In the genomic region with DNA sequence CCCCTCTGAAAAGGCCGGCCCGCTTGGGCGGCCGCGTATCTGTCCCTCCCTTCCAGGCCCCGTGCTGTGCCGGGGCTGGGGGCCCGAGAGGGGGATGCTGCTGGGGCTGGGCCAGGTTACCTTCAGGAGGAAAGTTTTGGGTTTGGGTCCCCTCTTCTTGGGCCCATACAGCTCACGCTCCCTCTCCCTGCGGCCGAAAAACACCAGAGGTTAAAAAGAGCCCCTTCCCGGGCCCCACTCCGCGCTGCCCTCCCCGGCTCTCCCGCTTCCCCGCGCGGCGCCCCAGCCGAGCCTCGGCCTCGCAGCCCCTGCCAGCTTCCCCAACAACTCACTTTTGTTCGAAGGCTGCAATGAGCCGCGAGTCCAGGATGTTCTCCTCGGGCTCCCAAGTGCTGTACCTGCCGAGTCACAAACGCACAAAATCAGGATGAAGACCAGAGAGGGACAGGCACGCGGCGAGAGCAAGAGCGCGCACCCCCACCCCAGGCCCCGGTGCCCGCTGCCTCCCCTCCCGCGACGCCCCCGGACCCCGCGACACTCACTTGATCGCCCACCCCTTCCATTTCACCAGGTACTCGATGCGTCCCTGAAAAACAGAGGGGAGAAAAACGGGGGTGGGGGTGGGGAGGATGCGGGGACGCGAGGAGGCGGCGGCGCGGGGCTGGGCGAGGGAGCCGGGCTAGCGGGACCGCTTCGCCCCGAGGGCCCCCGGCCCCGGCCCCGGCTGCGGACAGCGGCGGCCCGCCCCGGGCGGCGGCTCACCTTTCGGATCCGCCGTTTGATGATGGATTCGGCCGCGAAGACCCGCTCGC, we compare ENCODE assay signal across 8 cellular contexts. TPM values are rescaled to one million over a fixed set of nuclear protein-coding genes. Genes with fewer than 3 reads are reported as not detected.
DNase-seq lines count a peak whose midpoint lies in the region; ATAC-seq and TF ChIP-seq lines count a peak whose summit lies in the region.

No MANE protein-coding gene starts in this region.

- no peak for TF ChIP-seq POLR2A in testis (IDR thresholded peaks at IDR 0.05)

- H3K4me1 Mint-ChIP-seq in memory B cell = peaks cover 29% of the 10 kb centered on the region

- H3K36me3 ChIP-seq in testis (ENCODE audit: low read depth, missing control alignments) = no peaks in the 10 kb centered on the region

- DNase-seq in GM03348 (ENCODE audit: low spot score) = peak; percentile 55
- peak; percentile 19 for DNase-seq in T-helper 9 cell
- peak; percentile 32 for DNase-seq in dermis blood vessel endothelial cell
- peak in 1 of 2 donors; percentile 47 for DNase-seq in memory B cell (ENCODE audit: low spot score in 2 of 2)
- peak; percentile 35 for DNase-seq in testis
- DNase-seq in HuH-7 (ENCODE audit: low spot score) = no peak

- H3K27ac ChIP-seq in testis = peak overlapping the region; percentile 86 to 92

- peaks cover 10% of the 10 kb centered on the region for H3K27me3 Mint-ChIP-seq in memory B cell

- 0 to 1% methylated on average over 16 to 72 of the region's 77 CpGs for WGBS in testis, 2 donors

- peak overlapping the region; percentile 87 to 91 for H3K4me3 ChIP-seq in testis

- H3K9me3 Mint-ChIP-seq in memory B cell = no peaks in the 10 kb centered on the region

- peaks cover 2% of the 10 kb centered on the region for H3K36me3 Mint-ChIP-seq in memory B cell

- peaks cover 24% of the 10 kb centered on the region for H3K4me1 ChIP-seq in testis

- H3K9me3 ChIP-seq in testis = no peaks in the 10 kb centered on the region

- peak; percentile 3 for ATAC-seq in HG02759 (IDR thresholded peaks at IDR 0.05; ENCODE audit: unreplicated experiment)
- peak; percentile 4 for ATAC-seq in memory B cell (ENCODE audit: low read depth)
- ATAC-seq in HG02678 (IDR thresholded peaks at IDR 0.05; ENCODE audit: unreplicated experiment) = no peak

- peak overlapping the region; percentile 96 for H3K4me3 Mint-ChIP-seq in memory B cell

- peak overlapping the region; percentile 74 for H3K27ac Mint-ChIP-seq in memory B cell

- TF ChIP-seq CTCF in testis (IDR thresholded peaks at IDR 0.05) = no peak

- no peaks in the 10 kb centered on the region for H3K27me3 ChIP-seq in testis

- intact Hi-C loops in testis (cut with DNase I; ENCODE audit: low total_unique reads) = loop anchor here (10.0 kb wide), 1 partner anchor 53 kb away; no protein-coding TSS in a partner anchor

RNA-seq across cellular contexts. Expression of a gene that starts 0.5 kb away (rescaled TPM):
- total RNA-seq in dermis blood vessel endothelial cell = 22.1 and 32.4 TPM in 2 replicates
- 10 to 100 TPM; 30.1 to 33.1 TPM for total RNA-seq in testis
- 18.7 TPM for polyA plus RNA-seq in testis (ENCODE audit: insufficient read depth, low read depth, low replicate concordance)

RNA-seq across cellular contexts. Expression of a gene that starts 27.7 kb away (rescaled TPM):
- total RNA-seq in dermis blood vessel endothelial cell = 0.34 and 0.84 TPM in 2 replicates
- total RNA-seq in testis = 10 to 100 TPM; 12.6 to 14.1 TPM
- polyA plus RNA-seq in testis (ENCODE audit: insufficient read depth, low read depth, low replicate concordance) = 3.9 TPM
